Comparison of ENCODE assay signal across 8 cellular contexts in genomic region chr7:151172273-151173141, GRCh38. TPM values are rescaled to one million over a fixed set of nuclear protein-coding genes. Genes with fewer than 3 reads are reported as not detected.
DNase-seq lines count a peak whose midpoint lies in the region; ATAC-seq, FAIRE-seq and TF ChIP-seq lines count a peak whose summit lies in the region.

No MANE protein-coding gene starts in this region.

- H3K27ac ChIP-seq in prostate gland (no peak overlapping the region), uterus (no peak overlapping the region)

- H3K36me3 ChIP-seq in prostate gland (no peaks in the 10 kb centered on the region), uterus (no peaks in the 10 kb centered on the region)

- FAIRE-seq in D721Med (lab: Jason Lieb, UNC), result no peak

- H3K27me3 ChIP-seq in prostate gland (replicated peaks; ENCODE audit: insufficient read depth) (no peaks in the 10 kb centered on the region), uterus (peaks cover 0 to 7% of the 10 kb centered on the region in 2 donors)

- H3K9me3 ChIP-seq in prostate gland (no peaks in the 10 kb centered on the region), uterus (no peaks in the 10 kb centered on the region)

- peaks cover 19% of the 10 kb centered on the region for H3K9me3 Mint-ChIP-seq in glutamatergic neuron (ENCODE audit: unreplicated experiment)

- peak; percentile 70 for DNase-seq in D721Med (ENCODE audit: insufficient read length, low spot score)
- DNase-seq in Kasumi-1 (lab: John Stamatoyannopoulos, UW), result peak; percentile 75 to 80
- peak; percentile 65 to 78 (median 68) for DNase-seq in activated naive CD4-positive, alpha-beta T cell (lab: John Stamatoyannopoulos, UW)
- peak; percentile 84 for DNase-seq in glutamatergic neuron
- DNase-seq in prostate gland (ENCODE audit: low spot score), result peak; percentile 63
- DNase-seq in uterus, result peak; percentile 65 to 78

- H3K36me3 Mint-ChIP-seq in glutamatergic neuron (ENCODE audit: unreplicated experiment), result peaks cover 10% of the 10 kb centered on the region

- TF ChIP-seq CTCF in D721Med (IDR thresholded peaks at IDR 0.05; ENCODE audit: insufficient read depth, missing control alignments) (peak; percentile 100), glutamatergic neuron (IDR thresholded peaks at IDR 0.05; ENCODE audit: partially characterized antibody, unreplicated experiment) (peak; percentile 100), prostate gland (IDR thresholded peaks at IDR 0.05) (peak; percentile 100), uterus (IDR thresholded peaks at IDR 0.05) (peak; percentile 100)

- peaks cover 23% of the 10 kb centered on the region for H3K27me3 Mint-ChIP-seq in glutamatergic neuron (ENCODE audit: unreplicated experiment)

- H3K4me1 ChIP-seq in prostate gland (replicated peaks) (no peaks in the 10 kb centered on the region), uterus (peaks cover 0 to 6% of the 10 kb centered on the region in 2 donors)

- intact Hi-C loops in prostate gland (cut with DNase I), result loop anchor here (2.0 kb wide), 1 partner anchor 48 kb away; no protein-coding TSS in a partner anchor
- intact Hi-C loops in uterus (cut with DNase I; ENCODE audit: low total_unique reads), result no loop called here

- ATAC-seq in GM21367 (IDR thresholded peaks at IDR 0.05; ENCODE audit: unreplicated experiment) (peak; percentile 63), SK-N-SH treated with all-trans-retinoic acid at 6 μM for 48 hours (peak; percentile 87)

- peaks cover 11% of the 10 kb centered on the region for H3K4me1 Mint-ChIP-seq in glutamatergic neuron (ENCODE audit: low read depth, unreplicated experiment)

- H3K4me3 ChIP-seq in prostate gland (no peak overlapping the region), uterus (no peak overlapping the region)

- no peak overlapping the region for H3K4me3 Mint-ChIP-seq in glutamatergic neuron (ENCODE audit: unreplicated experiment)

- no peak overlapping the region for H3K27ac Mint-ChIP-seq in glutamatergic neuron (ENCODE audit: unreplicated experiment)

- 20% methylated on average over 42 of the region's 42 CpGs for WGBS in prostate gland

- TF ChIP-seq POLR2A in prostate gland (IDR thresholded peaks at IDR 0.05), result peak; percentile 24
- TF ChIP-seq POLR2A in uterus (IDR thresholded peaks at IDR 0.05), result no peak

TF ChIP-seq in SK-N-SH treated with all-trans-retinoic acid at 6 μM for 48 hours, 23 proteins besides CTCF, POLR2A, EP300 and RAD21:
- TF ChIP-seq, protein P1, sequence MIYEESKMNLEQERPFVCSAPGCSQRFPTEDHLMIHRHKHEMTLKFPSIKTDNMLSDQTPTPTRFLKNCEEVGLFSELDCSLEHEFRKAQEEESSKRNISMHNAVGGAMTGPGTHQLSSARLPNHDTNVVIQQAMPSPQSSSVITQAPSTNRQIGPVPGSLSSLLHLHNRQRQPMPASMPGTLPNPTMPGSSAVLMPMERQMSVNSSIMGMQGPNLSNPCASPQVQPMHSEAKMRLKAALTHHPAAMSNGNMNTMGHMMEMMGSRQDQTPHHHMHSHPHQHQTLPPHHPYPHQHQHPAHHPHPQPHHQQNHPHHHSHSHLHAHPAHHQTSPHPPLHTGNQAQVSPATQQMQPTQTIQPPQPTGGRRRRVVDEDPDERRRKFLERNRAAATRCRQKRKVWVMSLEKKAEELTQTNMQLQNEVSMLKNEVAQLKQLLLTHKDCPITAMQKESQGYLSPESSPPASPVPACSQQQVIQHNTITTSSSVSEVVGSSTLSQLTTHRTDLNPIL (CRISPR knock-in tag; IDR thresholded peaks at IDR 0.05; ENCODE audit: low read depth), result no peak
- TF ChIP-seq TSHZ2 (CRISPR knock-in tag; IDR thresholded peaks at IDR 0.05) (no peak), SNAI2 (CRISPR knock-in tag; IDR thresholded peaks at IDR 0.05) (no peak), ESRRG (CRISPR knock-in tag; IDR thresholded peaks at IDR 0.05) (no peak), RARB (CRISPR knock-in tag; IDR thresholded peaks at IDR 0.05) (no peak), ZFP30 (CRISPR knock-in tag; IDR thresholded peaks at IDR 0.05) (no peak), TCF4 (CRISPR knock-in tag; IDR thresholded peaks at IDR 0.05; ENCODE audit: borderline replicate concordance) (no peak), OSR1 (CRISPR knock-in tag; IDR thresholded peaks at IDR 0.05) (no peak), CSRNP3 (CRISPR knock-in tag; IDR thresholded peaks at IDR 0.05) (no peak), TOX (CRISPR knock-in tag; IDR thresholded peaks at IDR 0.05; ENCODE audit: borderline replicate concordance) (no peak), ZNF565 (CRISPR knock-in tag; conservative IDR thresholded peaks at IDR 0.05; ENCODE audit: low read depth) (no peak)

RNA-seq across cellular contexts. Expression of gene GBX1, which starts 5.0 kb away (rescaled TPM):
- total RNA-seq in glutamatergic neuron (ENCODE audit: unreplicated experiment) (not detected), prostate gland (not detected), uterus (under 1 TPM in 1 of 4 donors, not detected in 3; 0.41 TPM)

RNA-seq across cellular contexts. Expression of gene ASB10, which starts 14.5 kb away (rescaled TPM):
- total RNA-seq in glutamatergic neuron (ENCODE audit: unreplicated experiment) (not detected), prostate gland (not detected), uterus (not detected)

RNA-seq across cellular contexts. Expression of gene H2BK1, which starts 37.8 kb away (rescaled TPM):
- not detected for total RNA-seq in glutamatergic neuron (ENCODE audit: unreplicated experiment)
- 1 to 10 TPM in 1 of 2 donors, not detected in 1; 3.0 TPM for total RNA-seq in prostate gland
- 1 to 10 TPM in 1 of 4 donors, not detected in 3; 4.4 TPM for total RNA-seq in uterus

RNA-seq across cellular contexts. Expression of gene ABCF2, which starts 54.5 kb away (rescaled TPM):
- total RNA-seq in glutamatergic neuron (ENCODE audit: unreplicated experiment) (39.1 TPM), prostate gland (10 to 100 TPM; 23.3 to 33.3 TPM), uterus (10 to 100 TPM in 3 of 4 donors, 1 to 10 TPM in 1; 6.8 to 39.2 (median 37.7) TPM)

RNA-seq across cellular contexts. Expression of gene CHPF2, which starts 59.8 kb away (rescaled TPM):
- total RNA-seq in glutamatergic neuron (ENCODE audit: unreplicated experiment), result 38.1 TPM
- total RNA-seq in prostate gland, result 10 to 100 TPM; 40.2 to 72.9 TPM
- total RNA-seq in uterus, result 10 to 100 TPM; 18.5 to 32.6 (median 31.2) TPM
